In genomic region chr10:70497120-70497545, GRCh38 we compare ENCODE assay signal across 1 cellular context.
TF ChIP-seq lines count a peak whose summit lies in the region.

No MANE protein-coding gene starts in this region.

TF ChIP-seq in K562, 482 proteins besides CTCF, POLR2A, EP300 and RAD21 (continued from another document):
- TF ChIP-seq ELK1 (CRISPR knock-in tag; IDR thresholded peaks at IDR 0.05) = no peak
- TF ChIP-seq CEBPG (CRISPR knock-in tag; IDR thresholded peaks at IDR 0.05) = no peak
- no peak for TF ChIP-seq CEBPG (tag; conservative IDR thresholded peaks at IDR 0.05 in 1 of 2, IDR thresholded peaks at IDR 0.05 in 1 of 2)
